In the genomic region with DNA sequence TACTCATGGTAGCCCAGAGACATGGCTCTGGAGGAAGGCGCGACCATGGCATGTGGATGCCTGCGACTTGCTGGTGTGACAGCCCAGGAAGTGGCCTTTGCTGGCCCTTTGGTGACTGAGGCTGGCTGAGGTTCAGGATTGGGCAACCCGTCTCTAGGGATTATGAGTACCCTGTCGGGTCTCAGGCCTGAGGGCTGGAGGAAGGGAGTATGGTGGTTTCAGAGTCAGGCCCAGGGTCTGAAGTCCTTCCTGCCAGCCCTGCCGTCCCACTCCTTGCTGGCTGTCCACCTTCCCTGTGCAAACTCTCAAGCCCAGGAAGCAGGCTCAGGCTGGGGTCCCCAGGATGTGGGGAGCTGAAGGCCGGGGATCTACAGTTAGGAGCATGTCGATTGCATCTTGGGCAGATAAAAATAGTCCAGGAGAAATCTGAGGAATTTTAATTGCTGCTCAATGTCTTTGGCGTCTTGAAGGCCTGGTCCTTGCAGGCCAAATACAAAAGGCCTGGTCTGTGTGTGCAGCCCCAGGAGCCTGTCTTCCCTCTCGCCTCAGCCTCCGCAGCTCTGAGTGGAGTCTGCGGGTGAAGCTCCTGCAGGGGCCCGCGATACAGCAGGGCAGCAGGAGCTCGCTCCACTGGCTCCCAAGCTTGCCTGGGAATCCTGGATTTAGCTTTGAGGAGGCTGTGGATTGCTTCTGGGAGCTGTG, we compare ENCODE assay signal across 17 cellular contexts. TPM values are rescaled to one million over a fixed set of nuclear protein-coding genes. Genes with fewer than 3 reads are reported as not detected.
DNase-seq lines count a peak whose midpoint lies in the region; ATAC-seq and TF ChIP-seq lines count a peak whose summit lies in the region.
"Had no signal": no experiment of that assay in that cellular context is flagged by ENCODE, and none has a peak within 500 bp of the region (broad histone marks: within the 10 kb centered on the region; RNA-seq: fewer than 3 reads in every experiment).

No MANE protein-coding gene starts in this region.

- peak overlapping the region; percentile 74 for H3K27ac Mint-ChIP-seq in chondrocyte (ENCODE audit: unreplicated experiment)
- H3K27ac Mint-ChIP-seq in mesothelial cell of epicardium = peak overlapping the region; percentile 89
- H3K27ac Mint-ChIP-seq: dendritic cell treated with granulocyte-macrophage colony-stimulating factor and Interleukin-4, amounts not matched to agents 40 ng/mL and 50 ng/mL, for 4 days had no signal

- H3K9me3 Mint-ChIP-seq in chondrocyte (ENCODE audit: low read depth) = no peaks in the 10 kb centered on the region
- H3K9me3 Mint-ChIP-seq in mesothelial cell of epicardium = no peaks in the 10 kb centered on the region
- H3K9me3 Mint-ChIP-seq: dendritic cell treated with granulocyte-macrophage colony-stimulating factor and Interleukin-4, amounts not matched to agents 40 ng/mL and 50 ng/mL, for 4 days had no signal

- H3K4me3 Mint-ChIP-seq in chondrocyte (ENCODE audit: unreplicated experiment) (no peak overlapping the region), mesothelial cell of epicardium (no peak overlapping the region)
- H3K4me3 Mint-ChIP-seq: dendritic cell treated with granulocyte-macrophage colony-stimulating factor and Interleukin-4, amounts not matched to agents 40 ng/mL and 50 ng/mL, for 4 days had no signal

- H3K4me1 Mint-ChIP-seq in chondrocyte (ENCODE audit: low read depth) = peaks cover 41% of the 10 kb centered on the region
- peaks cover 45% of the 10 kb centered on the region for H3K4me1 Mint-ChIP-seq in mesothelial cell of epicardium

- no peak for TF ChIP-seq CTCF in chondrocyte (IDR thresholded peaks at IDR 0.05)
- TF ChIP-seq CTCF in mesothelial cell of epicardium (IDR thresholded peaks at IDR 0.05; ENCODE audit: unreplicated experiment) = no peak
- no peak for TF ChIP-seq CTCF in stomach (IDR thresholded peaks at IDR 0.05)

- no peak for TF ChIP-seq POLR2A in stomach (IDR thresholded peaks at IDR 0.05)

- in situ Hi-C loops in GM23248 (cut with MboI) = no loop called here

- 72 to 88% (median 85%) methylated on average over 13 to 15 of the region's 15 CpGs for WGBS in stomach, 5 donors
- WGBS in GM23248 (ENCODE audit: low coverage in 1 of 2, low lambda C conversion rate in 2 of 2, missing lambda C conversion rate in 2 of 2), 2 experiments = 70 to 72% methylated on average over 15 of the region's 15 CpGs

- H3K9me3 ChIP-seq in stomach (no peaks in the 10 kb centered on the region), GM23248 (ENCODE audit: low read depth) (no peaks in the 10 kb centered on the region)

- H3K4me1 ChIP-seq in stomach (peaks cover 30 to 70% (median 46%) of the 10 kb centered on the region in 4 donors), GM23248 (ENCODE audit: insufficient read depth) (0 out of 2 replicates have a peak, but pooled peaks cover 5% of the 10 kb centered on the region)

- intact Hi-C loops in stomach (cut with DNase I; ENCODE audit: low total_unique reads) = no loop called here

- no peak overlapping the region for H3K4me2 ChIP-seq in GM23248 (ENCODE audit: unreplicated experiment)

- TF ChIP-seq EP300 in stomach (IDR thresholded peaks at IDR 0.05) = no peak

- H4K20me1 ChIP-seq in GM23248 (ENCODE audit: insufficient read depth) = no peaks in the 10 kb centered on the region

- H3K27me3 ChIP-seq in stomach = no peaks in the 10 kb centered on the region
- H3K27me3 ChIP-seq in GM23248 (replicated peaks; ENCODE audit: insufficient read depth) = no peaks in the 10 kb centered on the region

- H3K79me2 ChIP-seq in GM23248 (ENCODE audit: insufficient read depth) = no peaks in the 10 kb centered on the region

- H3K36me3 Mint-ChIP-seq in chondrocyte (ENCODE audit: low read depth) = no peaks in the 10 kb centered on the region
- peaks cover 2% of the 10 kb centered on the region for H3K36me3 Mint-ChIP-seq in mesothelial cell of epicardium

- peak overlapping the region in 4 of 5 donors; percentile 60 to 88 (median 72) for H3K27ac ChIP-seq in stomach
- no peak overlapping the region for H3K27ac ChIP-seq in GM23248
- H3K27ac ChIP-seq: SK-N-MC, VCaP had no signal

- no peaks in the 10 kb centered on the region for H3F3A ChIP-seq in GM23248 (ENCODE audit: insufficient read depth)

- H3K9me2 ChIP-seq in GM23248 (ENCODE audit: insufficient read depth) = no peaks in the 10 kb centered on the region

- DNase-seq in EH (ENCODE audit: low read depth) (peak; percentile 67), chondrocyte (ENCODE audit: low spot score) (no peak), mesothelial cell of epicardium (ENCODE audit: low spot score in 2 of 2, unreplicated experiment in 2 of 2) (no peak), stomach (no peak), GM23248 (no peak)
- DNase-seq: activated CD8-positive, alpha-beta memory T cell treated with anti-CD3 and anti-CD28 coated beads for 24 hours; activated effector memory CD4-positive, alpha-beta T cell treated with anti-CD3 and anti-CD28 coated beads, Interleukin-2, amount 50 U/mL, for 16 hours; NCI-H2029; NCI-H524 treated with DMSO at 0.1 percent for 48 hours; OCI-M1; stimulated activated CD4-positive, alpha-beta T cell treated with anti-CD3 and anti-CD28 coated beads, Interleukin-12 subunit alpha, Interleukin-12 subunit beta, amount 100 ng/mL, for 4 hours had no signal

- H3K27me3 Mint-ChIP-seq in chondrocyte (ENCODE audit: low read depth) (no peaks in the 10 kb centered on the region), mesothelial cell of epicardium (ENCODE audit: low read depth) (no peaks in the 10 kb centered on the region)

- H3K4me3 ChIP-seq in stomach (no peak overlapping the region), GM23248 (no peak overlapping the region)
- H3K4me3 ChIP-seq: SK-N-MC had no signal

- no peak overlapping the region for H3K9ac ChIP-seq in GM23248

- ATAC-seq in GM18867 (IDR thresholded peaks at IDR 0.05; ENCODE audit: unreplicated experiment) (no peak), HG03565 (IDR thresholded peaks at IDR 0.05; ENCODE audit: unreplicated experiment) (no peak), GM21825 (IDR thresholded peaks at IDR 0.05; ENCODE audit: unreplicated experiment) (no peak)

- no peak overlapping the region for H2AFZ ChIP-seq in GM23248

- no peaks in the 10 kb centered on the region for H3K36me3 ChIP-seq in stomach
- H3K36me3 ChIP-seq in GM23248 (ENCODE audit: low read depth) = no peaks in the 10 kb centered on the region

RNA-seq across cellular contexts. Expression of gene NKD1, which starts 52.5 kb away (rescaled TPM):
- 5.6 to 8.0 TPM (median 7.8 TPM) in 3 replicates for total RNA-seq in chondrocyte
- total RNA-seq in mesothelial cell of epicardium = 60.1 to 63.0 TPM (median 61.5 TPM) in 3 replicates
- 100 to 1,000 TPM in 1 of 5 donors, 1 to 10 TPM in 4; 1.2 to 284 (median 6.4) TPM for total RNA-seq in stomach
- 1 to 10 TPM in 2 of 3 donors, under 1 TPM in 1; 0.44 to 2.0 (median 1.5) TPM for polyA plus RNA-seq in stomach
- not detected in 2 replicates for total RNA-seq in GM23248 (2014; rRNA removed; shearing (Covaris generic))
- not detected in 2 replicates for polyA plus RNA-seq in GM23248 (2016; fragmentation: Nextera tagmentation; extraction: Ambion mirVana)
